ENCODE assay signal across 8 cellular contexts in the genomic region with DNA sequence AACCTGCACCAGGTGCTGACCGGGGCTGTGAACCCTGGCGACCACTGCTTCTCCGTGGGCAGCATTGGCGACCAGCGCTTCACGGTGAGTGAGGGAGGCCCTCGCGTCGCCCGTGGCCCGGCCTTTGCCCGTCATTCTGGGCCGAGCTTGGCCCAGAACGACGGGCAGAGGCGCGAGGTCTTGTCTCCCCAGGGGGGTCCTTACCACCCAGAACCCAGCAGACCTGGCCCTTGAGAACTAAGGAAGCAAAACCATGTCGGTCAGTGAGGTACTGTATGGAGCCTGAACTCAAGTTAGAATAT. TPM values are rescaled to one million over a fixed set of nuclear protein-coding genes. Genes with fewer than 3 reads are reported as not detected.
DNase-seq lines count a peak whose midpoint lies in the region; ATAC-seq, FAIRE-seq and TF ChIP-seq lines count a peak whose summit lies in the region.

No MANE protein-coding gene starts in this region.

- peaks cover 4% of the 10 kb centered on the region for H4K20me1 ChIP-seq in endothelial cell of umbilical vein (replicated peaks; ENCODE audit: control insufficient read depth, extremely low read depth, insufficient read depth, low read length)

- H3K27me3 ChIP-seq in CD4-positive, alpha-beta T cell (ENCODE audit: control insufficient read depth, insufficient read depth, low read length), result no peaks in the 10 kb centered on the region
- H3K27me3 ChIP-seq in endothelial cell of umbilical vein (ENCODE audit: control insufficient read depth in 2 of 2, insufficient read depth in 2 of 2, low read length in 2 of 2), result no peaks in the 10 kb centered on the region

- intact Hi-C loops in CD4-positive, alpha-beta T cell (cut with DNase I, micrococcal nuclease), result loop anchor here (2.0 to 5.0 kb wide), 8 partner anchors 83 to 381 kb away; partner anchors contain the start of genes DTWD2 (in 2 of the 2) and HSD17B4 (in 1 of the 2)
- intact Hi-C loops in endothelial cell of umbilical vein (cut with micrococcal nuclease), result loop anchor here (2.0 kb wide), 1 partner anchor 253 kb away; no protein-coding TSS in a partner anchor

- no peaks in the 10 kb centered on the region for H3K9me3 Mint-ChIP-seq in CD4-positive, alpha-beta T cell
- H3K9me3 Mint-ChIP-seq in neural crest cell, result no peaks in the 10 kb centered on the region

- H3K27me3 Mint-ChIP-seq in CD4-positive, alpha-beta T cell, result no peaks in the 10 kb centered on the region
- no peaks in the 10 kb centered on the region for H3K27me3 Mint-ChIP-seq in neural crest cell (ENCODE audit: low read depth)

- POLR2A ChIA-PET in CD4-positive, alpha-beta T cell (lab: Charles Lee), result interaction anchor here (0.6 to 2.3 kb wide), 24 partner anchors 10 to 381 kb away, joined by 3 to 26 read pairs (median 7); partner anchors contain the start of genes DTWD2 and HSD17B4
- POLR2A ChIA-PET in endothelial cell of umbilical vein (lab: Charles Lee), result interaction anchor here (1.9 kb wide), 2 partner anchors 197 to 340 kb away, joined by 5 to 6 read pairs; no protein-coding TSS in a partner anchor

- peak overlapping the region; percentile 98 for H2AFZ ChIP-seq in endothelial cell of umbilical vein (ENCODE audit: low read depth, low read length)

- H3K79me2 ChIP-seq in endothelial cell of umbilical vein (ENCODE audit: control insufficient read depth, insufficient read depth, low read length), result peaks cover 26% of the 10 kb centered on the region

- H3K4me2 ChIP-seq in endothelial cell of umbilical vein (ENCODE audit: insufficient read depth, low read length), result peak overlapping the region; percentile 98

- no peaks in the 10 kb centered on the region for H3K9me3 ChIP-seq in CD4-positive, alpha-beta T cell (ENCODE audit: control insufficient read depth, low read length)
- H3K9me3 ChIP-seq in endothelial cell of umbilical vein (replicated peaks; ENCODE audit: control insufficient read depth, insufficient read depth, low read length), result no peaks in the 10 kb centered on the region

- TF ChIP-seq CTCF in CD4-positive, alpha-beta T cell (IDR thresholded peaks at IDR 0.05), result no peak
- TF ChIP-seq CTCF in endothelial cell of umbilical vein (IDR thresholded peaks at IDR 0.05; ENCODE audit: extremely low read depth in 1 of 2, insufficient read depth in 1 of 2, low read depth in 1 of 2, low read length in 2 of 2) (no peak), neural crest cell (conservative IDR thresholded peaks at IDR 0.05) (no peak)

- no TSS peak for BruUV-seq in endothelial cell of umbilical vein (replicated peaks; lab: Mats Ljungman, UMichigan)

- dilution Hi-C loops in endothelial cell of umbilical vein (cut with MboI; ENCODE audit: extremely low pct_ligation_motif_present, low sequenced_read_pairs), result no loop called here

- CTCF ChIA-PET in CD4-positive, alpha-beta T cell (lab: Charles Lee), result interaction anchor here (1.0 to 2.7 kb wide), 4 partner anchors 83 to 340 kb away, joined by 4 to 18 read pairs (median 5); partner anchors contain the start of gene DTWD2
- CTCF ChIA-PET in endothelial cell of umbilical vein (lab: Charles Lee), result interaction anchor here (0.9 to 2.1 kb wide), 7 partner anchors 23 to 340 kb away, joined by 3 to 13 read pairs (median 6); partner anchors contain the start of gene DTWD2

- peak overlapping the region; percentile 98 for H3K27ac Mint-ChIP-seq in CD4-positive, alpha-beta T cell
- peak overlapping the region; percentile 23 for H3K27ac Mint-ChIP-seq in neural crest cell (ENCODE audit: unreplicated experiment)

- peak overlapping the region; percentile 70 for H3K9ac ChIP-seq in endothelial cell of umbilical vein (replicated peaks; ENCODE audit: extremely low read depth, insufficient read depth, low read length)

- FAIRE-seq in endothelial cell of umbilical vein (lab: Jason Lieb, UNC), result no peak

- H3K36me3 Mint-ChIP-seq in CD4-positive, alpha-beta T cell (ENCODE audit: low read depth), result peaks cover 18% of the 10 kb centered on the region
- peaks cover 2% of the 10 kb centered on the region for H3K36me3 Mint-ChIP-seq in neural crest cell (ENCODE audit: low read depth)

- no peaks in the 10 kb centered on the region for H3K9me1 ChIP-seq in endothelial cell of umbilical vein (replicated peaks; ENCODE audit: control insufficient read depth, extremely low read depth, insufficient read depth, low read length)

- peaks cover 51% of the 10 kb centered on the region for H3K4me1 Mint-ChIP-seq in CD4-positive, alpha-beta T cell (ENCODE audit: low read depth)
- peaks cover 26% of the 10 kb centered on the region for H3K4me1 Mint-ChIP-seq in neural crest cell

- H3K27ac ChIP-seq in CD4-positive, alpha-beta T cell (ENCODE audit: low read depth, low read length), result peak overlapping the region; percentile 94
- H3K27ac ChIP-seq in endothelial cell of umbilical vein (ENCODE audit: insufficient read depth, low read depth, low read length), result peak overlapping the region; percentile 64

- peaks cover 9% of the 10 kb centered on the region for H3K4me1 ChIP-seq in endothelial cell of umbilical vein (ENCODE audit: control insufficient read depth, extremely low read depth, insufficient read depth, low read length)

- H3K4me3 ChIP-seq in endothelial cell of umbilical vein (replicated peaks in 1 of 3; ENCODE audit: insufficient read depth in 1 of 3, low read depth in 1 of 3, low read length in 3 of 3), result peak overlapping the region; percentile 61 to 100 (median 74)

- no peak for ATAC-seq in CD4-positive, alpha-beta T cell (ENCODE audit: poor library complexity)
- peak; percentile 8 for ATAC-seq in GM21529 (IDR thresholded peaks at IDR 0.05; ENCODE audit: unreplicated experiment)

- TF ChIP-seq POLR2A in endothelial cell of umbilical vein (IDR thresholded peaks at IDR 0.05; ENCODE audit: low read depth, low read length), result no peak

- H3K4me3 Mint-ChIP-seq in CD4-positive, alpha-beta T cell, result peak overlapping the region; percentile 100
- peak overlapping the region; percentile 99 for H3K4me3 Mint-ChIP-seq in neural crest cell

- no peak for DNase-seq in CD4-positive, alpha-beta T cell
- DNase-seq in NCI-H69 (lab: John Stamatoyannopoulos, UW) (peak; percentile 82), endothelial cell of umbilical vein (ENCODE audit: low read depth, low spot score) (peak; percentile 44), neural crest cell (ENCODE audit: low read depth, low spot score) (no peak), iPS-NIHi11 (ENCODE audit: low spot score) (no peak), NCI-H1105 treated with DMSO at 0.1 percent for 48 hours (lab: John Stamatoyannopoulos, UW) (no peak)
- no peak for DNase-seq in central memory CD4-positive, alpha-beta T cell

- no peaks in the 10 kb centered on the region for H3K36me3 ChIP-seq in endothelial cell of umbilical vein (ENCODE audit: control insufficient read depth in 2 of 2, extremely low read depth in 1 of 2, insufficient read depth in 2 of 2, low read length in 2 of 2)

TF ChIP-seq in endothelial cell of umbilical vein, 7 proteins besides CTCF, POLR2A, EP300 and RAD21:
- TF ChIP-seq EZH2 (IDR thresholded peaks at IDR 0.05; ENCODE audit: borderline replicate concordance, low read depth, low read length, severe bottlenecking) (no peak), POLR2AphosphoS5 (IDR thresholded peaks at IDR 0.05; ENCODE audit: insufficient read depth, low read depth, low read length) (no peak), JUN (IDR thresholded peaks at IDR 0.05; ENCODE audit: borderline replicate concordance, insufficient read depth, insufficient read length, low read depth) (no peak), MYC (IDR thresholded peaks at IDR 0.05; ENCODE audit: low read depth, low read length) (no peak), GATA2 (IDR thresholded peaks at IDR 0.05; ENCODE audit: insufficient read depth, insufficient read length, low read depth, low read length) (no peak), FOS (IDR thresholded peaks at IDR 0.05; ENCODE audit: borderline replicate concordance, insufficient read depth, low read length) (no peak), MAX (IDR thresholded peaks at IDR 0.05; ENCODE audit: insufficient read depth, insufficient read length) (no peak)
TF ChIP-seq in endothelial cell of umbilical vein: peak in this region for 0.

RNA-seq across cellular contexts. Expression of gene DMXL1, which starts 0.6 kb away (rescaled TPM):
- 10 to 100 TPM; 28.4 to 29.1 TPM for total RNA-seq in CD4-positive, alpha-beta T cell
- total RNA-seq in endothelial cell of umbilical vein, result 24.7 and 26.1 TPM in 2 replicates
- polyA plus RNA-seq in endothelial cell of umbilical vein, result 4.4 and 5.4 TPM in 2 replicates
- 6.2 and 6.5 TPM in 2 replicates for polyA plus RNA-seq in endothelial cell of umbilical vein (2011; cell fraction: cytosol; rRNA removed)
- 20.3 and 26.4 TPM in 2 replicates for polyA plus RNA-seq in endothelial cell of umbilical vein (2011; cell fraction: nucleus; rRNA removed)
- polyA plus RNA-seq in endothelial cell of umbilical vein (2012), result 11.5 and 12.5 TPM in 2 replicates
- polyA minus RNA-seq in endothelial cell of umbilical vein, result 25.0 and 27.8 TPM in 2 replicates
- polyA minus RNA-seq in endothelial cell of umbilical vein (2011; cell fraction: cytosol; rRNA and poly(A)+ RNA removed), result 23.1 TPM
- polyA minus RNA-seq in endothelial cell of umbilical vein (2011; cell fraction: nucleus; rRNA and poly(A)+ RNA removed), result 51.6 and 83.0 TPM in 2 replicates
- total RNA-seq in neural crest cell, result 24.1 and 24.8 TPM in 2 replicates

Comparison
In these comparisons a context has a peak if more than half of its experiments do, and no peak if none do; other contexts are left out.
1. DNase-seq: peak in NCI-H69 (single experiment) and endothelial cell of umbilical vein (single experiment); none in CD4-positive, alpha-beta T cell (0 of 10), neural crest cell (single experiment), iPS-NIHi11 (single experiment), NCI-H1105 treated with DMSO at 0.1 percent for 48 hours (single experiment) and central memory CD4-positive, alpha-beta T cell (single experiment).